Comparison of ENCODE assay signal across 8 cellular contexts in the genomic region with DNA sequence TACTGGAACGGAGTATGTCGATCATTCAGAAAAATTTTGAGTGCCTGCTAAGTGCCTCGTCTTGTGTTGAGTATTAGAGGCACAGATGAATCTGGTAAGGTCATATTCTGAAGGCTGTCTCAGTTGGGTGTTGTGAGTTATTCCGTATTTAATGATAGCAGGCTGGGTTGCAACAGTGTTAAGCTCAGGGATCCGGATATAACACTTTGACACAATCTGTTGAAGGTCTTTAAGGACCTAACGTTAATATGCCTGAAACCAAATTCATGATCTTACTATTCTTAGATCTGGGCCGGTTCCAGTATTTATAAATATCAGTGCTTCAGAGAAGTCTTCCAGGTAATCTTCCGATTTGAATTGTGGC. TPM values are rescaled to one million over a fixed set of nuclear protein-coding genes. Genes with fewer than 3 reads are reported as not detected.
DNase-seq lines count a peak whose midpoint lies in the region; ATAC-seq and TF ChIP-seq lines count a peak whose summit lies in the region.

No MANE protein-coding gene starts in this region.

- in situ Hi-C loops in G401 (cut with HindIII; ENCODE audit: low sequenced_read_pairs) = no loop called here

- H3K9me3 Mint-ChIP-seq in naive thymus-derived CD8-positive, alpha-beta T cell = no peaks in the 10 kb centered on the region

- H3K27me3 Mint-ChIP-seq in naive thymus-derived CD8-positive, alpha-beta T cell = no peaks in the 10 kb centered on the region

- peak overlapping the region; percentile 93 to 99 (median 99) for H3K27ac Mint-ChIP-seq in naive thymus-derived CD8-positive, alpha-beta T cell

- DNase-seq in BE2C (no peak), LNCaP clone FGC (ENCODE audit: low read depth) (no peak), dermis blood vessel endothelial cell (peak; percentile 9), G401 (ENCODE audit: low spot score) (no peak), inferior parietal cortex (ENCODE audit: extremely low spot score) (no peak), NCI-H2029 (lab: John Stamatoyannopoulos, UW) (no peak), islet precursor cell (no peak)
- DNase-seq in naive thymus-derived CD8-positive, alpha-beta T cell = no peak

- H3K36me3 Mint-ChIP-seq in naive thymus-derived CD8-positive, alpha-beta T cell = peaks cover 0 to 36% (median 12%) of the 10 kb centered on the region in 3 donors

- POLR2A ChIA-PET in naive thymus-derived CD8-positive, alpha-beta T cell (lab: Charles Lee) = interaction anchor here (0.6 to 3.0 kb wide), 16 partner anchors 8 to 350 kb away, joined by 3 to 51 read pairs (median 6); a partner anchor contains a TSS

- no peaks in the 10 kb centered on the region for H3K4me1 ChIP-seq in BE2C

- H3K9me3 ChIP-seq in BE2C = no peaks in the 10 kb centered on the region

- peak overlapping the region; percentile 97 to 100 (median 99) for H3K4me3 Mint-ChIP-seq in naive thymus-derived CD8-positive, alpha-beta T cell

- H3K4me1 Mint-ChIP-seq in naive thymus-derived CD8-positive, alpha-beta T cell = peaks cover 13 to 46% (median 42%) of the 10 kb centered on the region in 4 donors

- H3K27me3 ChIP-seq in BE2C = no peaks in the 10 kb centered on the region

- ATAC-seq in naive thymus-derived CD8-positive, alpha-beta T cell = no peak

- TF ChIP-seq CTCF in BE2C (IDR thresholded peaks at IDR 0.05; ENCODE audit: low read depth, low read length) (no peak), LNCaP clone FGC (IDR thresholded peaks at IDR 0.05; ENCODE audit: control insufficient read depth, extremely low read depth, insufficient read depth) (no peak)

- peak overlapping the region; percentile 98 for H3K4me3 ChIP-seq in BE2C (ENCODE audit: low read depth, low read length)
- peak overlapping the region; percentile 82 for H3K4me3 ChIP-seq in LNCaP clone FGC (ENCODE audit: low read depth, low read length)

- H3K36me3 ChIP-seq in BE2C = no peaks in the 10 kb centered on the region; the same call in 1 of the 2 replicates

RNA-seq across cellular contexts. Expression of a gene that starts 0.6 kb away (rescaled TPM):
- 56.5 TPM for polyA plus RNA-seq in BE2C (2012; ENCODE audit: insufficient read depth, insufficient read length, low read depth)
- total RNA-seq in dermis blood vessel endothelial cell = 15.1 and 23.0 TPM in 2 replicates
- total RNA-seq in naive thymus-derived CD8-positive, alpha-beta T cell = 10 to 100 TPM; 78.3 to 89.1 TPM
- 10 to 100 TPM; 31.2 to 36.5 (median 35.5) TPM for polyA plus RNA-seq in naive thymus-derived CD8-positive, alpha-beta T cell
- 22.8 and 34.3 TPM in 2 replicates for total RNA-seq in G401 (2014; rRNA removed; shearing (Covaris generic))

RNA-seq across cellular contexts. Expression of a gene that starts 0.7 kb away (rescaled TPM):
- 0.91 TPM for polyA plus RNA-seq in BE2C (2012; ENCODE audit: insufficient read depth, insufficient read length, low read depth)
- total RNA-seq in dermis blood vessel endothelial cell = 2.9 and 11.2 TPM in 2 replicates
- total RNA-seq in naive thymus-derived CD8-positive, alpha-beta T cell = 1 to 10 TPM; 1.0 to 1.2 TPM
- polyA plus RNA-seq in naive thymus-derived CD8-positive, alpha-beta T cell = under 1 TPM in 1 of 3 donors, not detected in 2; 0.18 TPM
- total RNA-seq in G401 (2014; rRNA removed; shearing (Covaris generic)) = 23.9 and 37.5 TPM in 2 replicates

RNA-seq across cellular contexts. Expression of a gene that starts 39.0 kb away (rescaled TPM):
- 13.2 TPM for polyA plus RNA-seq in BE2C (2012; ENCODE audit: insufficient read depth, insufficient read length, low read depth)
- 28.5 and 37.3 TPM in 2 replicates for total RNA-seq in dermis blood vessel endothelial cell
- total RNA-seq in naive thymus-derived CD8-positive, alpha-beta T cell = 10 to 100 TPM; 87.0 to 96.5 TPM
- polyA plus RNA-seq in naive thymus-derived CD8-positive, alpha-beta T cell = 10 to 100 TPM in 1 of 3 donors, 1 to 10 TPM in 2; 4.2 to 10.5 (median 6.7) TPM
- total RNA-seq in G401 (2014; rRNA removed; shearing (Covaris generic)) = 25.9 and 37.3 TPM in 2 replicates
